8 cellular contexts compared by ENCODE assay signal in genomic region chr17:4944163-4944553, GRCh38. TPM values are rescaled to one million over a fixed set of nuclear protein-coding genes. Genes with fewer than 3 reads are reported as not detected.
A peak's percentile ranks its signal among the peaks of the same experiment; 100 is the strongest.
DNase-seq lines count a peak whose midpoint lies in the region; ATAC-seq, FAIRE-seq and TF ChIP-seq lines count a peak whose summit lies in the region.
"Had no signal": no experiment of that assay in that cellular context is flagged by ENCODE, and none has a peak within 500 bp of the region (broad histone marks: within the 10 kb centered on the region; RNA-seq: fewer than 3 reads in every experiment).

No MANE protein-coding gene starts in this region.

- H3K36me3 Mint-ChIP-seq in WTC11 (peaks cover 45% of the 10 kb centered on the region), naive B cell (peaks cover 19 to 46% of the 10 kb centered on the region in 2 donors)

- CTCF ChIA-PET in WTC11 (lab: Charles Lee), result no interaction called here

- peak; percentile 78 for FAIRE-seq in GM19239 (lab: Jason Lieb, UNC)

- DNase-seq in GM19239 (ENCODE audit: insufficient read length, low spot score) (no peak), WTC11 (ENCODE audit: low spot score) (no peak), naive B cell (peak; percentile 49), prostate gland (ENCODE audit: low spot score) (no peak)
- DNase-seq: nucleus accumbens had no signal

- POLR2A ChIA-PET in WTC11 (lab: Charles Lee), result interaction anchor here (1.2 to 1.5 kb wide), 2 partner anchors 15 to 25 kb away, joined by 4 read pairs; no protein-coding TSS in a partner anchor

- no peaks in the 10 kb centered on the region for H3K27me3 Mint-ChIP-seq in WTC11 (ENCODE audit: low read depth)
- H3K27me3 Mint-ChIP-seq in naive B cell, result no peaks in the 10 kb centered on the region

- H3K27me3 ChIP-seq in prostate gland (replicated peaks; ENCODE audit: insufficient read depth), result no peaks in the 10 kb centered on the region

- no peak overlapping the region for H3K4me3 ChIP-seq in prostate gland

- WGBS in prostate gland, result 32% methylated on average over 3 of the region's 3 CpGs

- H3K9me3 ChIP-seq in prostate gland, result no peaks in the 10 kb centered on the region

- H3K9me3 Mint-ChIP-seq in WTC11 (no peaks in the 10 kb centered on the region), naive B cell (no peaks in the 10 kb centered on the region)

- peaks cover 20% of the 10 kb centered on the region for H3K4me1 ChIP-seq in prostate gland (replicated peaks)

- TF ChIP-seq POLR2A in prostate gland (IDR thresholded peaks at IDR 0.05), result no peak

- H3K4me3 Mint-ChIP-seq in WTC11 (no peak overlapping the region), naive B cell (peak overlapping the region; percentile 71 to 100 (median 98))

- TF ChIP-seq CTCF in WTC11 (IDR thresholded peaks at IDR 0.05) (no peak), prostate gland (IDR thresholded peaks at IDR 0.05) (no peak)

- intact Hi-C loops in prostate gland (cut with DNase I), result no loop called here

- H3K27ac Mint-ChIP-seq in WTC11 (peak overlapping the region; percentile 83), naive B cell (peak overlapping the region in 5 of 6 donors; percentile 78 to 98 (median 88))

- H3K27ac ChIP-seq in prostate gland, result no peak overlapping the region

- H3K4me1 Mint-ChIP-seq in WTC11, result peaks cover 35% of the 10 kb centered on the region
- H3K4me1 Mint-ChIP-seq in naive B cell, result peaks cover 68 to 76% (median 71%) of the 10 kb centered on the region in 3 donors

- ATAC-seq in WTC11 (no peak), naive B cell (ENCODE audit: low read depth in 2 of 2) (no peak), HG03135 (IDR thresholded peaks at IDR 0.05; ENCODE audit: unreplicated experiment) (no peak), HG03175 (IDR thresholded peaks at IDR 0.05; ENCODE audit: unreplicated experiment) (no peak)

- peaks cover 0 to 5% of the 10 kb centered on the region in 2 donors for H3K36me3 ChIP-seq in prostate gland

TF ChIP-seq in WTC11, 78 proteins besides CTCF, POLR2A, EP300 and RAD21:
- TF ChIP-seq NFATC4 (CRISPR knock-in tag; IDR thresholded peaks at IDR 0.05) (peak; percentile 2; the same call in 1 of the 2 replicates), ZMAT4 (CRISPR knock-in tag; IDR thresholded peaks at IDR 0.05) (peak; percentile 81), SMAD4 (CRISPR knock-in tag; IDR thresholded peaks at IDR 0.05) (no peak), EMX1 (CRISPR knock-in tag; IDR thresholded peaks at IDR 0.05) (no peak), ZNF416 (CRISPR knock-in tag; IDR thresholded peaks at IDR 0.05) (0 out of 2 replicates have a peak, but pooled peaks have one; percentile 6)

RNA-seq across cellular contexts. Expression of gene RNF167, which starts 4.1 kb away (rescaled TPM):
- 121 to 143 TPM (median 122 TPM) in 3 replicates for total RNA-seq in WTC11 (2021)
- 10 to 100 TPM; 19.9 to 25.8 (median 22.7) TPM for polyA plus RNA-seq in naive B cell (ENCODE audit: low read depth in 6 of 6)
- 100 to 1,000 TPM in 1 of 2 donors, 10 to 100 TPM in 1; 78.7 to 138 TPM for total RNA-seq in prostate gland

RNA-seq across cellular contexts. Expression of gene PFN1, which starts 4.2 kb away (rescaled TPM):
- total RNA-seq in WTC11 (2021) (1,289 to 1,315 TPM (median 1,307 TPM) in 3 replicates), prostate gland (1,000 to 10,000 TPM in 1 of 2 donors, 100 to 1,000 TPM in 1; 646 to 1,039 TPM)
- 1,000 to 10,000 TPM; 1,151 to 1,601 (median 1,370) TPM for polyA plus RNA-seq in naive B cell (ENCODE audit: low read depth in 6 of 6)

RNA-seq across cellular contexts. Expression of gene SLC25A11, which starts 4.3 kb away (rescaled TPM):
- total RNA-seq in WTC11 (2021) (73.7 to 83.3 TPM (median 76.8 TPM) in 3 replicates), prostate gland (10 to 100 TPM; 40.5 to 68.0 TPM)
- 10 to 100 TPM; 61.0 to 89.1 (median 71.4) TPM for polyA plus RNA-seq in naive B cell (ENCODE audit: low read depth in 6 of 6)

RNA-seq across cellular contexts. Expression of gene ENO3, which starts 6.8 kb away (rescaled TPM):
- total RNA-seq in WTC11 (2021) (30.9 to 40.3 TPM (median 37.7 TPM) in 3 replicates), prostate gland (10 to 100 TPM in 1 of 2 donors, 1 to 10 TPM in 1; 9.7 to 10.2 TPM)
- polyA plus RNA-seq in naive B cell (ENCODE audit: low read depth in 6 of 6), result 1 to 10 TPM in 4 of 6 donors, under 1 TPM in 1, not detected in 1; 0.79 to 3.2 (median 1.2) TPM

RNA-seq across cellular contexts. Expression of gene GP1BA, which starts 12.1 kb away (rescaled TPM):
- not detected in 3 replicates for total RNA-seq in WTC11 (2021)
- under 1 TPM in 4 of 6 donors, not detected in 2; 0.42 to 1.00 (median 0.56) TPM for polyA plus RNA-seq in naive B cell (ENCODE audit: low read depth in 6 of 6)
- total RNA-seq in prostate gland, result not detected
- total RNA-seq: LHCN-M2 had no signal
